Comparison of ENCODE assay signal across 11 cellular contexts in genomic region chr1:206447079-206447780, GRCh38.
"Had no signal": no experiment of that assay in that cellular context is flagged by ENCODE, and none has a peak within 500 bp of the region (broad histone marks: within the 10 kb centered on the region; RNA-seq: fewer than 3 reads in every experiment).

No MANE protein-coding gene starts in this region.

- H3K27ac Mint-ChIP-seq: activated naive CD4-positive, alpha-beta T cell treated with anti-CD3 and anti-CD28 coated beads for 36 hours; activated T-helper 2 cell treated with anti-CD3 and anti-CD28 coated beads, Interferon-gamma antibody, Interleukin-2, Interleukin-4, amounts not matched to agents 10 μg/mL and 5 μg/mL and 100 μg/mL, durations not matched to agents 14 hours and 24 hours and 36 hours had no signal

- H3K4me3 Mint-ChIP-seq: activated naive CD4-positive, alpha-beta T cell treated with anti-CD3 and anti-CD28 coated beads for 36 hours; neural crest cell; stimulated activated effector memory CD8-positive, alpha-beta T cell treated with anti-CD3 and anti-CD28 coated beads, Interleukin-12 subunit alpha, Interleukin-12 subunit beta, amount 100 ng/mL, for 72 hours had no signal

- H3K4me3 ChIP-seq: ovary, tibial artery had no signal

- H3K27ac ChIP-seq: ovary, tibial artery had no signal

- ATAC-seq: activated CD4-positive, CD25-positive, alpha-beta regulatory T cell treated with anti-CD3 and anti-CD28 coated beads, Interleukin-2, amount 50 U/mL, for 24 hours; left ventricle myocardium superior; stimulated activated effector memory CD8-positive, alpha-beta T cell treated with anti-CD3 and anti-CD28 coated beads, Interleukin-12 subunit alpha, Interleukin-12 subunit beta, amount 100 ng/mL, for 72 hours had no signal

- H3K9me3 Mint-ChIP-seq: activated naive CD4-positive, alpha-beta T cell treated with anti-CD3 and anti-CD28 coated beads for 36 hours; activated T-helper 2 cell treated with anti-CD3 and anti-CD28 coated beads, Interferon-gamma antibody, Interleukin-2, Interleukin-4, amounts not matched to agents 10 μg/mL and 5 μg/mL and 100 μg/mL, durations not matched to agents 14 hours and 24 hours and 36 hours; neural crest cell; stimulated activated effector memory CD8-positive, alpha-beta T cell treated with anti-CD3 and anti-CD28 coated beads, Interleukin-12 subunit alpha, Interleukin-12 subunit beta, amount 100 ng/mL, for 72 hours had no signal

- DNase-seq: activated CD4-positive, alpha-beta T cell treated with anti-CD3 and anti-CD28 coated beads, Interleukin-2, amount 50 U/mL, for 4 hours; activated naive CD4-positive, alpha-beta T cell treated with anti-CD3 and anti-CD28 coated beads for 36 hours; left ventricle myocardium superior; mesenchymal stem cell; ovary; T-helper 9 cell had no signal

- H3K4me1 Mint-ChIP-seq: stimulated activated effector memory CD8-positive, alpha-beta T cell treated with anti-CD3 and anti-CD28 coated beads, Interleukin-12 subunit alpha, Interleukin-12 subunit beta, amount 100 ng/mL, for 72 hours had no signal

- H3K27me3 ChIP-seq: ovary, tibial artery had no signal

- H3K9me3 ChIP-seq: ovary, tibial artery had no signal

- H3K36me3 ChIP-seq: ovary had no signal
